In genomic region chr12:125871811-125872594, GRCh38 we compare ENCODE assay signal across 23 cellular contexts.
DNase-seq lines count a peak whose midpoint lies in the region; ATAC-seq, FAIRE-seq and TF ChIP-seq lines count a peak whose summit lies in the region.
"Had no signal": no experiment of that assay in that cellular context is flagged by ENCODE, and none has a peak within 500 bp of the region (broad histone marks: within the 10 kb centered on the region; RNA-seq: fewer than 3 reads in every experiment).

No MANE protein-coding gene starts in this region.

- H3K27ac ChIP-seq in right atrium auricular region, result peak overlapping the region; percentile 53 to 82
- H3K27ac ChIP-seq in psoas muscle, result no peak overlapping the region
- H3K27ac ChIP-seq: 22Rv1, BLaER1, C4-2B, GM23248 had no signal

- H3K4me3 ChIP-seq in right atrium auricular region (no peak overlapping the region), psoas muscle (no peak overlapping the region)
- H3K4me3 ChIP-seq: BLaER1, GM23248 had no signal

- intact Hi-C loops in Right ventricle myocardium inferior (cut with DNase I) (loop anchor here (1.0 kb wide), 1 partner anchor 18 kb away; no protein-coding TSS in a partner anchor), cardiac septum (cut with DNase I) (no loop called here), left cardiac atrium (cut with DNase I) (loop anchor here in 1 of 2 donors (10.0 kb wide), 1 partner anchor 203 kb away; no protein-coding TSS in a partner anchor), psoas muscle (cut with DNase I) (no loop called here)

- no peaks in the 10 kb centered on the region for H3K9me3 ChIP-seq in right atrium auricular region
- no peaks in the 10 kb centered on the region for H3K9me3 ChIP-seq in psoas muscle
- H3K9me3 ChIP-seq: BLaER1, Caco-2 had no signal

- FAIRE-seq in RCC 7860 (lab: Jason Lieb, UNC), result no peak
- FAIRE-seq: A204.1, G401.6, GM12892, H1 had no signal

- H3K4me1 ChIP-seq in right atrium auricular region, result peaks cover 0 to 4% of the 10 kb centered on the region in 2 donors
- no peaks in the 10 kb centered on the region for H3K4me1 ChIP-seq in psoas muscle
- H3K4me1 ChIP-seq: BLaER1, Caco-2 had no signal

- WGBS in psoas muscle, 3 donors, result 90 to 92% (median 90%) methylated on average over 9 of the region's 9 CpGs

- ATAC-seq in Right ventricle myocardium inferior, result peak; percentile 97
- peak; percentile 96 for ATAC-seq in left cardiac atrium
- no peak for ATAC-seq in psoas muscle
- ATAC-seq: CD8-positive, alpha-beta T cell had no signal

- DNase-seq in Right ventricle myocardium inferior (ENCODE audit: missing footprints), result peak; percentile 55
- no peak for DNase-seq in cardiac septum (ENCODE audit: low spot score)
- DNase-seq in left cardiac atrium, result peak; percentile 43
- no peak for DNase-seq in right atrium auricular region (ENCODE audit: low spot score)
- DNase-seq in stimulated activated CD4-positive, alpha-beta T cell treated with anti-CD3 and anti-CD28 coated beads, Interleukin-15, amount 100 ng/mL, for 24 hours, result no peak
- DNase-seq in psoas muscle, result no peak
- DNase-seq in stimulated activated CD4-positive, alpha-beta T cell treated with anti-CD3 and anti-CD28 coated beads, Interleukin-2, amount 100 ng/mL, for 24 hours, result no peak
- DNase-seq in RCC 7860 (ENCODE audit: low spot score), result no peak
- DNase-seq: Caco-2; CD4-positive, CD25-positive, alpha-beta regulatory T cell; CD8-positive, alpha-beta T cell; DMS153; DND-41; GM23248; H7; HCEC 1CT had no signal

- H3K36me3 ChIP-seq in right atrium auricular region, result no peaks in the 10 kb centered on the region
- no peaks in the 10 kb centered on the region for H3K36me3 ChIP-seq in psoas muscle (ENCODE audit: insufficient read depth in 1 of 2, low read depth in 1 of 2)
- H3K36me3 ChIP-seq: BLaER1 had no signal

- no peaks in the 10 kb centered on the region for H3K27me3 ChIP-seq in right atrium auricular region
- H3K27me3 ChIP-seq in psoas muscle (ENCODE audit: insufficient read depth in 3 of 3, low read length in 2 of 3), result peaks cover 0 to 2% (median 0%) of the 10 kb centered on the region in 3 donors
- H3K27me3 ChIP-seq: BLaER1 had no signal

- TF ChIP-seq CTCF in right atrium auricular region (IDR thresholded peaks at IDR 0.05), result no peak
- TF ChIP-seq CTCF in psoas muscle (IDR thresholded peaks at IDR 0.05), result no peak

Comparison
In these comparisons a context has a peak if more than half of its experiments do, and no peak if none do; other contexts are left out.
1. DNase-seq: peak in Right ventricle myocardium inferior (single experiment) and left cardiac atrium (single experiment); none in cardiac septum (single experiment), right atrium auricular region (single experiment), stimulated activated CD4-positive, alpha-beta T cell treated with anti-CD3 and anti-CD28 coated beads, Interleukin-15, amount 100 ng/mL, for 24 hours (single experiment), psoas muscle (0 of 2), stimulated activated CD4-positive, alpha-beta T cell treated with anti-CD3 and anti-CD28 coated beads, Interleukin-2, amount 100 ng/mL, for 24 hours (0 of 2) and RCC 7860 (single experiment).
2. ATAC-seq: peak in Right ventricle myocardium inferior (single experiment) and left cardiac atrium (2 of 2); none in psoas muscle (0 of 4).